8 cellular contexts compared by ENCODE assay signal in genomic region chr2:60806988-60807681, GRCh38. TPM values are rescaled to one million over a fixed set of nuclear protein-coding genes. Genes with fewer than 3 reads are reported as not detected.
DNase-seq lines count a peak whose midpoint lies in the region; ATAC-seq and TF ChIP-seq lines count a peak whose summit lies in the region.

No MANE protein-coding gene starts in this region.

- no TSS peak for BruUV-seq in Caco-2 (replicated peaks; lab: Mats Ljungman, UMichigan)

- H3K36me3 ChIP-seq in Caco-2 (ENCODE audit: control insufficient read depth, insufficient read depth, low read length): no peaks in the 10 kb centered on the region

- POLR2A ChIA-PET in Caco-2 (lab: Charles Lee): no interaction called here

- H3K27me3 ChIP-seq in Caco-2 (replicated peaks; ENCODE audit: control insufficient read depth, insufficient read depth, low read length): no peaks in the 10 kb centered on the region

- H3K36me3 Mint-ChIP-seq in CD14-positive monocyte (peaks cover 9 to 15% of the 10 kb centered on the region in 2 donors), Caco-2 (ENCODE audit: insufficient read depth, unreplicated experiment) (no peaks in the 10 kb centered on the region)
- H3K36me3 Mint-ChIP-seq in activated naive CD8-positive, alpha-beta T cell treated with anti-CD3 and anti-CD28 coated beads for 36 hours: peaks cover 3% of the 10 kb centered on the region
- H3K36me3 Mint-ChIP-seq in natural killer cell treated with Interleukin-12 subunit alpha and Interleukin-12 subunit beta and Interleukin-15 and Interleukin-18, amount 100 ng/mL, for 72 hours: no peaks in the 10 kb centered on the region

- no peak for DNase-seq in CD14-positive monocyte (ENCODE audit: low spot score)
- peak; percentile 34 for DNase-seq in GM19240 (ENCODE audit: insufficient read length, low spot score)
- peak; percentile 51 for DNase-seq in NOMO-1 treated with DMSO at 0.1 percent for 48 hours (lab: John Stamatoyannopoulos, UW; ENCODE audit: unreplicated experiment)
- DNase-seq in activated naive CD8-positive, alpha-beta T cell treated with anti-CD3 and anti-CD28 coated beads for 36 hours: peak; percentile 65
- DNase-seq in natural killer cell treated with Interleukin-12 subunit alpha and Interleukin-12 subunit beta and Interleukin-15 and Interleukin-18, amount 100 ng/mL, for 72 hours (ENCODE audit: low spot score): peak; percentile 83
- DNase-seq in Caco-2: no peak
- no peak for DNase-seq in SHP77 (lab: John Stamatoyannopoulos, UW)

- no peaks in the 10 kb centered on the region for H3K9me3 ChIP-seq in Caco-2

- H3K9me3 Mint-ChIP-seq in CD14-positive monocyte: peaks cover 0 to 6% (median 0%) of the 10 kb centered on the region in 7 donors
- H3K9me3 Mint-ChIP-seq in activated naive CD8-positive, alpha-beta T cell treated with anti-CD3 and anti-CD28 coated beads for 36 hours: no peaks in the 10 kb centered on the region
- H3K9me3 Mint-ChIP-seq in natural killer cell treated with Interleukin-12 subunit alpha and Interleukin-12 subunit beta and Interleukin-15 and Interleukin-18, amount 100 ng/mL, for 72 hours: no peaks in the 10 kb centered on the region
- no peaks in the 10 kb centered on the region for H3K9me3 Mint-ChIP-seq in Caco-2 (ENCODE audit: unreplicated experiment)

- no peak overlapping the region for H3K4me3 ChIP-seq in Caco-2 (ENCODE audit: low read depth, low read length)

- H3K27ac Mint-ChIP-seq in CD14-positive monocyte (peak overlapping the region in 4 of 7 donors; percentile 15 to 69 (median 41)), Caco-2 (ENCODE audit: unreplicated experiment) (no peak overlapping the region)
- H3K27ac Mint-ChIP-seq in activated naive CD8-positive, alpha-beta T cell treated with anti-CD3 and anti-CD28 coated beads for 36 hours: peak overlapping the region; percentile 93
- peak overlapping the region; percentile 55 to 77 for H3K27ac Mint-ChIP-seq in natural killer cell treated with Interleukin-12 subunit alpha and Interleukin-12 subunit beta and Interleukin-15 and Interleukin-18, amount 100 ng/mL, for 72 hours

- H3K4me1 Mint-ChIP-seq in CD14-positive monocyte (peaks cover 14% of the 10 kb centered on the region), Caco-2 (ENCODE audit: low read depth, unreplicated experiment) (peaks cover 6% of the 10 kb centered on the region)
- peaks cover 50% of the 10 kb centered on the region for H3K4me1 Mint-ChIP-seq in activated naive CD8-positive, alpha-beta T cell treated with anti-CD3 and anti-CD28 coated beads for 36 hours
- peaks cover 24 to 41% of the 10 kb centered on the region in 2 donors for H3K4me1 Mint-ChIP-seq in natural killer cell treated with Interleukin-12 subunit alpha and Interleukin-12 subunit beta and Interleukin-15 and Interleukin-18, amount 100 ng/mL, for 72 hours (ENCODE audit: low read depth in 2 of 2)

- peaks cover 0 to 1% (median 0%) of the 10 kb centered on the region in 3 donors for H3K27me3 Mint-ChIP-seq in CD14-positive monocyte (ENCODE audit: low read depth in 3 of 3)
- H3K27me3 Mint-ChIP-seq in activated naive CD8-positive, alpha-beta T cell treated with anti-CD3 and anti-CD28 coated beads for 36 hours: no peaks in the 10 kb centered on the region
- H3K27me3 Mint-ChIP-seq in natural killer cell treated with Interleukin-12 subunit alpha and Interleukin-12 subunit beta and Interleukin-15 and Interleukin-18, amount 100 ng/mL, for 72 hours: no peaks in the 10 kb centered on the region
- H3K27me3 Mint-ChIP-seq in Caco-2 (ENCODE audit: insufficient read depth, unreplicated experiment): no peaks in the 10 kb centered on the region

- H3K4me1 ChIP-seq in Caco-2: no peaks in the 10 kb centered on the region

- intact Hi-C loops in CD14-positive monocyte (cut with micrococcal nuclease) (no loop called here), Caco-2 (cut with micrococcal nuclease; ENCODE audit: unreplicated experiment) (loop anchor here (5.0 kb wide), 1 partner anchor 75 kb away; the partner anchor contains the start of gene REL)

- CTCF ChIA-PET in Caco-2 (lab: Charles Lee): no interaction called here

- TF ChIP-seq CTCF in CD14-positive monocyte (IDR thresholded peaks at IDR 0.05): no peak
- TF ChIP-seq CTCF in Caco-2 (IDR thresholded peaks at IDR 0.05; ENCODE audit: insufficient read depth in 1 of 2, low read depth in 1 of 2, low read length in 1 of 2, severe bottlenecking in 1 of 2, unreplicated experiment in 1 of 2): no peak

- peak; percentile 73 for ATAC-seq in HG03139 (IDR thresholded peaks at IDR 0.05; ENCODE audit: unreplicated experiment)
- ATAC-seq in natural killer cell treated with Interleukin-12 subunit alpha and Interleukin-12 subunit beta and Interleukin-15 and Interleukin-18, amount 100 ng/mL, for 72 hours: peak; percentile 83 to 91

- H3K4me3 Mint-ChIP-seq in CD14-positive monocyte: no peak overlapping the region
- H3K4me3 Mint-ChIP-seq in activated naive CD8-positive, alpha-beta T cell treated with anti-CD3 and anti-CD28 coated beads for 36 hours: peak overlapping the region; percentile 30
- H3K4me3 Mint-ChIP-seq in natural killer cell treated with Interleukin-12 subunit alpha and Interleukin-12 subunit beta and Interleukin-15 and Interleukin-18, amount 100 ng/mL, for 72 hours: peak overlapping the region; percentile 22
- no peak overlapping the region for H3K4me3 Mint-ChIP-seq in Caco-2 (ENCODE audit: unreplicated experiment)

RNA-seq across cellular contexts. Expression of gene PAPOLG, which starts 51.1 kb away (rescaled TPM):
- polyA plus RNA-seq in CD14-positive monocyte: 1 to 10 TPM; 4.7 to 8.9 TPM
- total RNA-seq in activated naive CD8-positive, alpha-beta T cell treated with anti-CD3 and anti-CD28 coated beads for 36 hours: 10 to 100 TPM; 12.5 to 14.6 TPM
- total RNA-seq in natural killer cell treated with Interleukin-12 subunit alpha and Interleukin-12 subunit beta and Interleukin-15 and Interleukin-18, amount 100 ng/mL, for 72 hours: 10 to 100 TPM; 17.3 to 19.8 TPM
- total RNA-seq in Caco-2 (2022): 14.0 and 14.4 TPM in 2 replicates

Comparison
In these comparisons a context has a peak if more than half of its experiments do, and no peak if none do; other contexts are left out.
1. DNase-seq: peak in GM19240 (single experiment), NOMO-1 treated with DMSO at 0.1 percent for 48 hours (single experiment), activated naive CD8-positive, alpha-beta T cell treated with anti-CD3 and anti-CD28 coated beads for 36 hours (single experiment) and natural killer cell treated with Interleukin-12 subunit alpha and Interleukin-12 subunit beta and Interleukin-15 and Interleukin-18, amount 100 ng/mL, for 72 hours (single experiment); none in CD14-positive monocyte (single experiment), Caco-2 (0 of 2) and SHP77 (0 of 2).
2. H3K4me3 Mint-ChIP-seq: peak in activated naive CD8-positive, alpha-beta T cell treated with anti-CD3 and anti-CD28 coated beads for 36 hours (single experiment) and natural killer cell treated with Interleukin-12 subunit alpha and Interleukin-12 subunit beta and Interleukin-15 and Interleukin-18, amount 100 ng/mL, for 72 hours (single experiment); none in CD14-positive monocyte (0 of 2) and Caco-2 (single experiment).